8 cellular contexts compared by ENCODE assay signal in the genomic region with DNA sequence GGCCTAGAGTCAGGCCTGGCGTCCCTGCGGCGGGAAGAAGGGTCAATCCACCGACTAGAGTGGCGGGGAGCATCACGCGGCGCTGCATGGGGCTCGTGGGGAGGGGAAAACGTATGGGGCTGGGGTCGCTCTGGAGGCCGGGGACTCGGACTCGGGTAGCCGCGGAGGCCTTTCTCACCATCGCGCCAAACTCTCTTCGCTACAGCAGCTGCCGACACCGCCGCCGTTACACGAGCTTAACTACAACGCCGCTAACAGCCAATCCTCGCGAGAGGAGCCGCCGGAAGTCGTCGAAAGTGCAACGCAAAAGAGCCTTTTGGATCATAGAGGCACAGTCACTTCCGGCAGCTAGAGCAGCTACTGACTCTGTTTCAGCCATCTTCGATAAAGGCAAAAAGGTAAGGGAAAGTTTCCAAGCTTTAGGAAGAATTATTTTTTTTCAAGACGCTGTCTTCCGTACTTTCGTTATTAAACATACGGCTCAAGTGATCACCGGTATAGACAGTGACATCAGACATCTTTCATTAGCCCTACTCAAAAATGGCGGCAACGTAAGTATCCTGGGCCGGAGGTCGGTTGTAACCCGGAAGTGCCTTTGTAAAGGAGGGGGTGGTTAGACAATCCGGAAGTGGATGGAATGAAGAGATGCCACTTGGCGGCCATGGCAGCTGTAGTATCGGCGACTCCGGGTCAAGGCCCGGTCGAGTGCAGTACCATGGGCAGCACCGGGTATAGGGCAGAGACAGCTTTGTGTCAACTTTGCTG. TPM values are rescaled to one million over a fixed set of nuclear protein-coding genes. Genes with fewer than 3 reads are reported as not detected.
A peak's percentile ranks its signal among the peaks of the same experiment; 100 is the strongest.
DNase-seq lines count a peak whose midpoint lies in the region; ATAC-seq and TF ChIP-seq lines count a peak whose summit lies in the region.

A gene (minus strand): TSS at position 247 of the 765 bp plus-strand sequence. CDS start 66 bp downstream, at position 181.
A gene with protein sequence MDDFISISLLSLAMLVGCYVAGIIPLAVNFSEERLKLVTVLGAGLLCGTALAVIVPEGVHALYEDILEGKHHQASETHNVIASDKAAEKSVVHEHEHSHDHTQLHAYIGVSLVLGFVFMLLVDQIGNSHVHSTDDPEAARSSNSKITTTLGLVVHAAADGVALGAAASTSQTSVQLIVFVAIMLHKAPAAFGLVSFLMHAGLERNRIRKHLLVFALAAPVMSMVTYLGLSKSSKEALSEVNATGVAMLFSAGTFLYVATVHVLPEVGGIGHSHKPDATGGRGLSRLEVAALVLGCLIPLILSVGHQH (plus strand): TSS at position 640 of the 765 bp plus-strand sequence. CDS start 678 bp downstream, outside the sequence.

- peaks cover 13% of the 10 kb centered on the region for H3K36me3 ChIP-seq in CD8-positive, alpha-beta T cell (ENCODE audit: insufficient read depth, low read length)
- H3K36me3 ChIP-seq in lower lobe of right lung: peaks cover 31% of the 10 kb centered on the region

- DNase-seq in CD8-positive, alpha-beta T cell: peak; percentile 87 to 96 (median 93)
- DNase-seq in HS-27A (ENCODE audit: low read depth) (peak; percentile 92), NK-92 (lab: John Stamatoyannopoulos, UW; ENCODE audit: unreplicated experiment) (peak; percentile 76), lower lobe of right lung (peak; percentile 97)
- DNase-seq in activated CD8-positive, alpha-beta memory T cell treated with anti-CD3 and anti-CD28 coated beads for 1 hour (ENCODE audit: extremely low read depth in 1 of 2, low read depth in 1 of 2): peak; percentile 86 to 91
- DNase-seq in effector CD4-positive, alpha-beta T cell: peak; percentile 96
- peak; percentile 84 to 93 (median 91) for DNase-seq in stimulated activated CD4-positive, alpha-beta T cell treated with anti-CD3 and anti-CD28 coated beads, TNF-alpha, amount 100 ng/mL, for 24 hours (ENCODE audit: low read depth in 3 of 3)

- peaks cover 45% of the 10 kb centered on the region for H3K36me3 Mint-ChIP-seq in CD8-positive, alpha-beta T cell

- no peaks in the 10 kb centered on the region for H3K27me3 ChIP-seq in CD8-positive, alpha-beta T cell (ENCODE audit: insufficient read depth, low read length)
- H3K27me3 ChIP-seq in lower lobe of right lung (ENCODE audit: low read depth): no peaks in the 10 kb centered on the region

- no peaks in the 10 kb centered on the region for H3K9me3 Mint-ChIP-seq in CD8-positive, alpha-beta T cell

- H3K27ac Mint-ChIP-seq in CD8-positive, alpha-beta T cell: peak within 1 kb of the TSS; percentile 100

- peaks cover 58% of the 10 kb centered on the region for H3K4me1 ChIP-seq in CD8-positive, alpha-beta T cell (ENCODE audit: insufficient read depth, low read length)
- H3K4me1 ChIP-seq in lower lobe of right lung: peaks cover 48% of the 10 kb centered on the region

- H3K27me3 Mint-ChIP-seq in CD8-positive, alpha-beta T cell (ENCODE audit: low read depth): no peaks in the 10 kb centered on the region

- H3K4me1 Mint-ChIP-seq in CD8-positive, alpha-beta T cell (ENCODE audit: low read depth): peaks cover 78% of the 10 kb centered on the region

- CTCF ChIA-PET in CD8-positive, alpha-beta T cell (lab: Charles Lee): no interaction called here

- no peaks in the 10 kb centered on the region for H3K9me3 ChIP-seq in CD8-positive, alpha-beta T cell (ENCODE audit: low read length)
- no peaks in the 10 kb centered on the region for H3K9me3 ChIP-seq in lower lobe of right lung

- H3K27ac ChIP-seq in CD8-positive, alpha-beta T cell (ENCODE audit: low read depth, low read length): peak within 1 kb of the TSS; percentile 86
- peak within 1 kb of the TSS; percentile 93 for H3K27ac ChIP-seq in lower lobe of right lung

- peak; percentile 79 for ATAC-seq in CD8-positive, alpha-beta T cell
- ATAC-seq in GM19467 (IDR thresholded peaks at IDR 0.05; ENCODE audit: unreplicated experiment): peak; percentile 75
- peak; percentile 98 to 99 for ATAC-seq in lower lobe of right lung

- H3K4me3 Mint-ChIP-seq in CD8-positive, alpha-beta T cell: peak within 1 kb of the TSS; percentile 99

- no peak for TF ChIP-seq CTCF in CD8-positive, alpha-beta T cell (IDR thresholded peaks at IDR 0.05)
- no peak for TF ChIP-seq CTCF in lower lobe of right lung (IDR thresholded peaks at IDR 0.05)

- intact Hi-C loops in CD8-positive, alpha-beta T cell (cut with DNase I, micrococcal nuclease): loop anchor here (1.0 to 10.0 kb wide), 14 partner anchors 207 to 1924 kb away; a partner anchor contains a TSS
- intact Hi-C loops in lower lobe of right lung (cut with DNase I): no loop called here

- POLR2A ChIA-PET in CD8-positive, alpha-beta T cell (lab: Charles Lee): interaction anchor here (0.7 to 2.2 kb wide), 15 partner anchors 11 to 1798 kb away, joined by 3 to 14 read pairs (median 3); a partner anchor contains a TSS

- H3K4me3 ChIP-seq in CD8-positive, alpha-beta T cell (ENCODE audit: low read depth, low read length): peak within 1 kb of the TSS; percentile 78
- H3K4me3 ChIP-seq in lower lobe of right lung: peak within 1 kb of the TSS; percentile 73

RNA-seq across cellular contexts. Expression of the first gene that starts in this region (rescaled TPM):
- total RNA-seq in CD8-positive, alpha-beta T cell: 10 to 100 TPM; 95.6 to 97.2 TPM
- 128 TPM for total RNA-seq in lower lobe of right lung

RNA-seq across cellular contexts. Expression of the second gene that starts in this region (rescaled TPM):
- 10 to 100 TPM; 15.8 to 18.5 TPM for total RNA-seq in CD8-positive, alpha-beta T cell
- total RNA-seq in lower lobe of right lung: 49.6 TPM

Comparison
In these comparisons a context has a peak if more than half of its experiments do, and no peak if none do; other contexts are left out.
1. Peak in every context shown above with its lines: DNase-seq, ATAC-seq, H3K4me3 ChIP-seq and H3K27ac ChIP-seq.